In the genomic region with DNA sequence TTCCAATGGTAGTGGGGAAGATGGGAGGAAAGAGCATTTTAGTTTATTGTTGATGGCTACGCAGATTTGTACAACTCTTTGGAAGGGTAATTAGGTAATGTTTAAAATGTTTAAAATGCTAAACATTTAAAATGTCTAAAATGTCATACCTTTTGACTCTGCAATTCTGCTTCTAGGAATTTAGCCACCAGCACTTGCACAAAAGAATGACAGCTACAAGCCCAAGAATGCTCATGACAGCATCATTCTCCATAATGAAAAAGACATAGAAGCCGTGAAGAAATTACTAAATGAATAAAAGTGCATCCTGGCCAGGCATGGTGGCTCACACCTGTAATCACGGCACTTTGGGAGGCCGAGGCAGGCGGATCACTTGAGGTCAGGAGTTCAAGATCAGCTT, we compare ENCODE assay signal across 33 cellular contexts.
"Had no signal": no experiment of that assay in that cellular context is flagged by ENCODE, and none has a peak within 500 bp of the region (broad histone marks: within the 10 kb centered on the region; RNA-seq: fewer than 3 reads in every experiment).

No MANE protein-coding gene starts in this region.

- H3K27me3 ChIP-seq: brain microvascular endothelial cell, dorsolateral prefrontal cortex, foreskin keratinocyte, gastrocnemius medialis had no signal

- H3K36me3 ChIP-seq: brain microvascular endothelial cell, esophagus muscularis mucosa, gastrocnemius medialis had no signal

- H3K4me1 ChIP-seq: foreskin keratinocyte had no signal

- H3K9me3 Mint-ChIP-seq: activated CD4-positive, alpha-beta memory T cell treated with anti-CD3 and anti-CD28 coated beads for 36 hours; activated CD4-positive, alpha-beta T cell treated with anti-CD3 and anti-CD28 coated beads, Interleukin-2, amount 10 ng/mL, durations not matched to agents 24 days and 14 days; activated T-helper 1 cell treated with anti-CD3 and anti-CD28 coated beads, Interleukin-12 subunit alpha, Interleukin-12 subunit beta, Interleukin-2, Interleukin-4 antibody, amounts not matched to agents 30 ng/mL and 10 ng/mL and 1 ng/mL, durations not matched to agents 14 hours and 24 hours and 36 hours; activated T-helper 2 cell treated with anti-CD3 and anti-CD28 coated beads, Interferon-gamma antibody, Interleukin-2, Interleukin-4, amounts not matched to agents 10 μg/mL and 5 μg/mL and 100 μg/mL, durations not matched to agents 14 hours and 24 hours and 36 hours; central memory CD8-positive, alpha-beta T cell; dendritic cell treated with granulocyte-macrophage colony-stimulating factor and Interleukin-4, amounts not matched to agents 40 ng/mL and 50 ng/mL, for 4 days; T-cell; T-helper 1 cell treated with Interleukin-12 subunit alpha and Interleukin-12 subunit beta and Interleukin-4 antibody, amounts not matched to agents 30 μg/mL and 1 μg/mL, for 36 hours; T-helper 2 cell treated with Interferon-gamma antibody and Interleukin-4, amounts not matched to agents 5 μg/mL and 100 μg/mL, for 36 hours had no signal

- H3K36me3 Mint-ChIP-seq: activated CD4-positive, alpha-beta memory T cell treated with anti-CD3 and anti-CD28 coated beads for 36 hours; activated CD8-positive, alpha-beta memory T cell treated with anti-CD3 and anti-CD28 coated beads, Interleukin-2, amount 10 ng/mL, durations not matched to agents 7 days and 5 days; activated naive CD8-positive, alpha-beta T cell; T-cell had no signal

- H3K27ac ChIP-seq: brain microvascular endothelial cell, coronary artery, dorsolateral prefrontal cortex, esophagus muscularis mucosa, foreskin keratinocyte, gastrocnemius medialis had no signal

- ATAC-seq: activated CD4-positive, alpha-beta T cell treated with anti-CD3 and anti-CD28 coated beads for 36 hours; activated CD8-positive, alpha-beta memory T cell treated with anti-CD3 and anti-CD28 coated beads, Interleukin-2, amount 10 ng/mL, durations not matched to agents 7 days and 5 days; activated CD8-positive, alpha-beta T cell treated with anti-CD3 and anti-CD28 coated beads, Interleukin-2, amount 10 ng/mL, durations not matched to agents 7 days and 5 days; foreskin keratinocyte; gastrocnemius medialis; T-cell had no signal

- H3K4me3 Mint-ChIP-seq: activated CD4-positive, alpha-beta memory T cell treated with anti-CD3 and anti-CD28 coated beads for 36 hours; activated CD4-positive, alpha-beta T cell treated with anti-CD3 and anti-CD28 coated beads for 36 hours; activated CD4-positive, alpha-beta T cell treated with anti-CD3 and anti-CD28 coated beads, Interleukin-2, amount 10 ng/mL, durations not matched to agents 24 days and 14 days; activated CD8-positive, alpha-beta memory T cell treated with anti-CD3 and anti-CD28 coated beads, Interleukin-2, amount 10 ng/mL, durations not matched to agents 7 days and 5 days; activated CD8-positive, alpha-beta T cell treated with anti-CD3 and anti-CD28 coated beads, Interleukin-2, amount 10 ng/mL, durations not matched to agents 7 days and 5 days; activated naive CD8-positive, alpha-beta T cell; central memory CD8-positive, alpha-beta T cell; dendritic cell treated with granulocyte-macrophage colony-stimulating factor and Interleukin-4, amounts not matched to agents 40 ng/mL and 50 ng/mL, for 4 days; endodermal cell; T-cell; T-helper 1 cell treated with Interleukin-12 subunit alpha and Interleukin-12 subunit beta and Interleukin-4 antibody, amounts not matched to agents 30 μg/mL and 1 μg/mL, for 36 hours; T-helper 2 cell treated with Interferon-gamma antibody and Interleukin-4, amounts not matched to agents 5 μg/mL and 100 μg/mL, for 36 hours had no signal

- H3K9me3 ChIP-seq: esophagus muscularis mucosa, gastrocnemius medialis had no signal

- DNase-seq: activated CD4-positive, alpha-beta memory T cell treated with anti-CD3 and anti-CD28 coated beads for 36 hours; activated CD4-positive, alpha-beta T cell treated with anti-CD3 and anti-CD28 coated beads for 36 hours; activated CD4-positive, alpha-beta T cell treated with anti-CD3 and anti-CD28 coated beads, Interleukin-2, amount 10 ng/mL, durations not matched to agents 24 days and 14 days; activated CD4-positive, CD25-positive, alpha-beta regulatory T cell; activated CD4-positive, CD25-positive, alpha-beta regulatory T cell treated with anti-CD3 and anti-CD28 coated beads, Interleukin-2, amount 50 U/mL, for 72 hours; activated CD8-positive, alpha-beta memory T cell treated with anti-CD3 and anti-CD28 coated beads, Interleukin-2, amount 10 ng/mL, durations not matched to agents 7 days and 5 days; activated CD8-positive, alpha-beta memory T cell treated with anti-CD3 and anti-CD28 coated beads, Interleukin-2, amount 50 U/mL, for 4 hours; activated CD8-positive, alpha-beta T cell treated with anti-CD3 and anti-CD28 coated beads, Interleukin-2, amount 10 ng/mL, durations not matched to agents 7 days and 5 days; activated gamma-delta T cell treated with Interleukin-2 at 50 U/mL for 16 hours; activated naive CD4-positive, alpha-beta T cell treated with anti-CD3 and anti-CD28 coated beads, Interleukin-2, amount 50 U/mL, for 16 hours; activated naive CD4-positive, alpha-beta T cell treated with Interleukin-2 at 50 U/mL for 16 hours; activated T-cell treated with anti-CD3 and anti-CD28 coated beads, Interleukin-2, amount 50 U/mL, for 1 hour; activated T-cell treated with anti-CD3 and anti-CD28 coated beads, Interleukin-2, amount 50 U/mL, for 48 hours; amniotic stem cell; anterior cingulate cortex; brain microvascular endothelial cell; effector memory CD4-positive, alpha-beta T cell; foreskin keratinocyte; gastrocnemius medialis; glutamatergic neuron; SW 1271; T-cell had no signal

- H3K27ac Mint-ChIP-seq: activated CD4-positive, alpha-beta memory T cell treated with anti-CD3 and anti-CD28 coated beads for 36 hours; activated CD4-positive, alpha-beta T cell treated with anti-CD3 and anti-CD28 coated beads for 36 hours; activated CD4-positive, alpha-beta T cell treated with anti-CD3 and anti-CD28 coated beads, Interleukin-2, amount 10 ng/mL, durations not matched to agents 24 days and 14 days; activated CD8-positive, alpha-beta memory T cell treated with anti-CD3 and anti-CD28 coated beads, Interleukin-2, amount 10 ng/mL, durations not matched to agents 7 days and 5 days; activated CD8-positive, alpha-beta T cell treated with anti-CD3 and anti-CD28 coated beads, Interleukin-2, amount 10 ng/mL, durations not matched to agents 7 days and 5 days; activated T-helper 1 cell treated with anti-CD3 and anti-CD28 coated beads, Interleukin-12 subunit alpha, Interleukin-12 subunit beta, Interleukin-2, Interleukin-4 antibody, amounts not matched to agents 30 ng/mL and 10 ng/mL and 1 ng/mL, durations not matched to agents 14 hours and 24 hours and 36 hours; activated T-helper 2 cell treated with anti-CD3 and anti-CD28 coated beads, Interferon-gamma antibody, Interleukin-2, Interleukin-4, amounts not matched to agents 10 μg/mL and 5 μg/mL and 100 μg/mL, durations not matched to agents 14 hours and 24 hours and 36 hours; dendritic cell treated with granulocyte-macrophage colony-stimulating factor and Interleukin-4, amounts not matched to agents 40 ng/mL and 50 ng/mL, for 4 days; endodermal cell; T-cell; T-helper 1 cell treated with Interleukin-12 subunit alpha and Interleukin-12 subunit beta and Interleukin-4 antibody, amounts not matched to agents 30 μg/mL and 1 μg/mL, for 36 hours; T-helper 2 cell treated with Interferon-gamma antibody and Interleukin-4, amounts not matched to agents 5 μg/mL and 100 μg/mL, for 36 hours had no signal

- H3K4me3 ChIP-seq: coronary artery, dorsolateral prefrontal cortex, esophagus muscularis mucosa, gastrocnemius medialis had no signal
